In the genomic region with DNA sequence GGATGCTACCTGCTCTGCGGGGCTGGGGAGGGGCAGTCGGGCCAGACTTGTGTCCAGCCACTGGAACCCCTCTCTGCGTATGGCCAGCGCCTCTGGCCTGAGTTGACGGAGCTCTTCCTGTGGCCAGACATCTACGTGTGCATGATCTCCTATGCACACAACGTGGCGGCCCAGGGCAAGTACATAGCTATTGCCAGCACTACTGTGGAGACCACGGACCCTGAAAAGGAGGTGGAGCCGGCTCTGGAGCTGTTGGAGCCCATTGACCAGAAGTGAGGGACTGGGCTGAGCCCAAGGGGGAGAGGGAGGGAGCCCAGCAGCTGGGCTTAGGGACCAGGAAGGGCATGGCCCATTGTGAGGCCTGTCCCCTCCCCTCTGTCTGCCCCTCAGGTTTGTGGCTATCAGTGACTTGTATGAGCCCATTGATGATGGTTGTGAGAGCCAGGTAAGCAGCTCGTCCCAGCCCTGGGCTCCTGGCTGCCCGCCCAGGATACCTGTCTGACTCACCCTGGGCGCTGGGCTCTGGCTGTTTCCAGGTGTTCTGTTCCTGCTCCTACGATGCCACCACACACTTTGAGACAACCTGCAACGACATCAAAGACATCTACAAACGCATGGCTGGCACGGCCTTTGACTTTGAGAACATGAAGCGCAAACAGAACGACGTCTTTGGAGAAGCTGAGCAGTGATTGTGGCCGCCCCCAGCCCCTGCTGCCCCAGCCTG, we compare ENCODE assay signal across 15 cellular contexts. TPM values are rescaled to one million over a fixed set of nuclear protein-coding genes. Genes with fewer than 3 reads are reported as not detected.
DNase-seq lines count a peak whose midpoint lies in the region; ATAC-seq, FAIRE-seq and TF ChIP-seq lines count a peak whose summit lies in the region.
"Had no signal": no experiment of that assay in that cellular context is flagged by ENCODE, and none has a peak within 500 bp of the region (broad histone marks: within the 10 kb centered on the region; RNA-seq: fewer than 3 reads in every experiment).

No MANE protein-coding gene starts in this region.

- no peaks in the 10 kb centered on the region for H3K36me3 ChIP-seq in CD8-positive, alpha-beta T cell (ENCODE audit: insufficient read depth, low read length)
- peaks cover 3 to 7% of the 10 kb centered on the region in 2 donors for H3K36me3 ChIP-seq in kidney (ENCODE audit: control insufficient read depth in 1 of 2, insufficient read depth in 2 of 2, low read length in 2 of 2)
- H3K36me3 ChIP-seq: pancreas had no signal

- DNase-seq in CD8-positive, alpha-beta T cell = no peak
- DNase-seq in T-cell (no peak), kidney (peak; percentile 69), GF-D8 (lab: John Stamatoyannopoulos, UW) (no peak), GM10248 (ENCODE audit: extremely low spot score) (no peak)
- DNase-seq in effector CD4-positive, alpha-beta T cell = no peak
- DNase-seq: activated CD8-positive, alpha-beta memory T cell treated with anti-CD3 and anti-CD28 coated beads, Interleukin-2, amount 10 ng/mL, durations not matched to agents 7 days and 5 days; activated gamma-delta T cell treated with Interleukin-2 at 50 U/mL for 16 hours; DMS 273 treated with DMSO at 0.1 percent for 48 hours; MG63; NCI-H2029 treated with DMSO at 0.1 percent for 48 hours; NCI-H526; stimulated activated naive CD8-positive, alpha-beta T cell treated with anti-CD3 and anti-CD28 coated beads, Interleukin-15, Interleukin-2, amounts not matched to agents 100 U/mL and 50 U/mL, for 24 hours had no signal

- H3K27ac ChIP-seq in CD8-positive, alpha-beta T cell (ENCODE audit: low read depth, low read length) = no peak overlapping the region
- H3K27ac ChIP-seq in kidney (ENCODE audit: low read depth in 2 of 2, low read length in 2 of 2) = no peak overlapping the region
- H3K27ac ChIP-seq: pancreas had no signal

- no peak overlapping the region for H3K4me3 ChIP-seq in CD8-positive, alpha-beta T cell (ENCODE audit: low read depth, low read length)
- no peak overlapping the region for H3K4me3 ChIP-seq in kidney (ENCODE audit: low read length in 2 of 2)
- H3K4me3 ChIP-seq: MG63, pancreas had no signal

- H3K9me3 ChIP-seq in CD8-positive, alpha-beta T cell (ENCODE audit: low read length) = no peaks in the 10 kb centered on the region
- H3K9me3 ChIP-seq in kidney (ENCODE audit: control insufficient read depth in 1 of 2, low read length in 2 of 2) = no peaks in the 10 kb centered on the region
- H3K9me3 ChIP-seq: MG63, pancreas had no signal

- peaks cover 21% of the 10 kb centered on the region for H3K4me1 ChIP-seq in CD8-positive, alpha-beta T cell (ENCODE audit: insufficient read depth, low read length)
- H3K4me1 ChIP-seq in kidney (ENCODE audit: control insufficient read depth in 1 of 2, insufficient read depth in 1 of 2, low read depth in 1 of 2, low read length in 2 of 2) = peaks cover 3 to 20% of the 10 kb centered on the region in 2 donors
- H3K4me1 ChIP-seq: pancreas had no signal

- CTCF ChIA-PET in CD8-positive, alpha-beta T cell (lab: Charles Lee) = no interaction called here
- CTCF ChIA-PET in T-cell (lab: Charles Lee) (no interaction called here), GM10248 (lab: Yijun Ruan, JAX) (no interaction called here)

- H3K9me3 Mint-ChIP-seq in CD8-positive, alpha-beta T cell = no peaks in the 10 kb centered on the region
- H3K9me3 Mint-ChIP-seq in T-cell = no peaks in the 10 kb centered on the region

- intact Hi-C loops in CD8-positive, alpha-beta T cell (cut with DNase I, micrococcal nuclease) = loop anchor here in 1 of 2 experiments (10.0 kb wide), 1 partner anchor 47 kb away; a partner anchor contains a TSS
- intact Hi-C loops in kidney (cut with DNase I) = no loop called here

- peak overlapping the region; percentile 82 for H3K27ac Mint-ChIP-seq in CD8-positive, alpha-beta T cell
- H3K27ac Mint-ChIP-seq in T-cell = peak overlapping the region; percentile 72 to 79

- POLR2A ChIA-PET in CD8-positive, alpha-beta T cell (lab: Charles Lee) = interaction anchor here (0.8 to 1.4 kb wide), 4 partner anchors 13 to 48 kb away, joined by 3 to 5 read pairs (median 3); a partner anchor contains a TSS
- POLR2A ChIA-PET in T-cell (lab: Charles Lee) = no interaction called here
- POLR2A ChIA-PET in GM10248 (lab: Yijun Ruan, JAX) = no interaction called here

- peak overlapping the region; percentile 32 for H3K4me3 Mint-ChIP-seq in CD8-positive, alpha-beta T cell
- peak overlapping the region in 1 of 3 donors; percentile 47 for H3K4me3 Mint-ChIP-seq in T-cell
- H3K4me3 Mint-ChIP-seq: activated CD8-positive, alpha-beta memory T cell treated with anti-CD3 and anti-CD28 coated beads, Interleukin-2, amount 10 ng/mL, durations not matched to agents 7 days and 5 days had no signal

- H3K27me3 Mint-ChIP-seq in CD8-positive, alpha-beta T cell (ENCODE audit: low read depth) = no peaks in the 10 kb centered on the region
- no peaks in the 10 kb centered on the region for H3K27me3 Mint-ChIP-seq in T-cell
- H3K27me3 Mint-ChIP-seq: activated CD8-positive, alpha-beta memory T cell treated with anti-CD3 and anti-CD28 coated beads, Interleukin-2, amount 10 ng/mL, durations not matched to agents 7 days and 5 days had no signal

- H3K9ac ChIP-seq in kidney (ENCODE audit: low read length in 2 of 2) = no peak overlapping the region

- H3K4me1 Mint-ChIP-seq in CD8-positive, alpha-beta T cell (ENCODE audit: low read depth) = peaks cover 28% of the 10 kb centered on the region
- peaks cover 23 to 47% (median 29%) of the 10 kb centered on the region in 3 donors for H3K4me1 Mint-ChIP-seq in T-cell

- no peak for TF ChIP-seq CTCF in CD8-positive, alpha-beta T cell (IDR thresholded peaks at IDR 0.05)
- TF ChIP-seq CTCF in kidney (IDR thresholded peaks at IDR 0.05; ENCODE audit: borderline replicate concordance, extremely low read depth, insufficient read depth) (no peak), GM10248 (IDR thresholded peaks at IDR 0.05; ENCODE audit: control extremely low read depth, extremely low read depth, low read depth, missing control alignments) (no peak)

- no peaks in the 10 kb centered on the region for H3K27me3 ChIP-seq in CD8-positive, alpha-beta T cell (ENCODE audit: insufficient read depth, low read length)
- H3K27me3 ChIP-seq: MG63, pancreas had no signal

- peaks cover 37% of the 10 kb centered on the region for H3K36me3 Mint-ChIP-seq in CD8-positive, alpha-beta T cell
- H3K36me3 Mint-ChIP-seq in T-cell = no peaks in the 10 kb centered on the region

- ATAC-seq in CD8-positive, alpha-beta T cell = no peak
- no peak for ATAC-seq in T-cell (replicated peaks in 1 of 4)
- ATAC-seq: activated CD8-positive, alpha-beta memory T cell treated with anti-CD3 and anti-CD28 coated beads, Interleukin-2, amount 10 ng/mL, durations not matched to agents 7 days and 5 days; pancreas; stimulated activated naive CD8-positive, alpha-beta T cell treated with anti-CD3 and anti-CD28 coated beads, Interleukin-15, Interleukin-2, amounts not matched to agents 100 U/mL and 50 U/mL, for 24 hours had no signal

- FAIRE-seq in kidney (lab: Jason Lieb, UNC) = no peak
- FAIRE-seq: astrocyte, pancreas had no signal

RNA-seq across cellular contexts. Expression of a gene that starts 1.8 kb away (rescaled TPM):
- 10 to 100 TPM; 39.6 to 40.4 TPM for total RNA-seq in CD8-positive, alpha-beta T cell
- total RNA-seq in T-cell (10 to 100 TPM; 34.9 to 60.5 (median 51.9) TPM), kidney (46.0 TPM)
- 112 TPM for polyA plus RNA-seq in kidney (ENCODE audit: insufficient read depth, low read depth, low replicate concordance)

RNA-seq across cellular contexts. Expression of a gene that starts 5.2 kb away (rescaled TPM):
- 100 to 1,000 TPM; 113 to 119 TPM for total RNA-seq in CD8-positive, alpha-beta T cell
- total RNA-seq in T-cell = 100 to 1,000 TPM; 117 to 208 (median 182) TPM
- 116 TPM for total RNA-seq in kidney
- polyA plus RNA-seq in kidney (ENCODE audit: insufficient read depth, low read depth, low replicate concordance) = 92.5 TPM

RNA-seq across cellular contexts. Expression of a gene that starts 13.7 kb away (rescaled TPM):
- 10 to 100 TPM; 31.2 to 32.4 TPM for total RNA-seq in CD8-positive, alpha-beta T cell
- 10 to 100 TPM; 37.9 to 56.8 (median 53.6) TPM for total RNA-seq in T-cell
- total RNA-seq in kidney = 121 TPM
- polyA plus RNA-seq in kidney (ENCODE audit: insufficient read depth, low read depth, low replicate concordance) = 205 TPM

RNA-seq across cellular contexts. Expression of a gene that starts 15.9 kb away (rescaled TPM):
- total RNA-seq in CD8-positive, alpha-beta T cell = 10 to 100 TPM; 46.7 to 52.1 TPM
- total RNA-seq in T-cell (10 to 100 TPM; 48.1 to 87.0 (median 72.9) TPM), kidney (40.5 TPM)
- polyA plus RNA-seq in kidney (ENCODE audit: insufficient read depth, low read depth, low replicate concordance) = 4.9 TPM

RNA-seq across cellular contexts. Expression of a gene that starts 30.8 kb away (rescaled TPM):
- 10 to 100 TPM; 48.9 to 52.3 TPM for total RNA-seq in CD8-positive, alpha-beta T cell
- total RNA-seq in T-cell = 100 to 1,000 TPM in 3 of 5 donors, 10 to 100 TPM in 2; 89.8 to 144 (median 129) TPM
- 40.2 TPM for total RNA-seq in kidney
- 33.3 TPM for polyA plus RNA-seq in kidney (ENCODE audit: insufficient read depth, low read depth, low replicate concordance)
